In the genomic region with DNA sequence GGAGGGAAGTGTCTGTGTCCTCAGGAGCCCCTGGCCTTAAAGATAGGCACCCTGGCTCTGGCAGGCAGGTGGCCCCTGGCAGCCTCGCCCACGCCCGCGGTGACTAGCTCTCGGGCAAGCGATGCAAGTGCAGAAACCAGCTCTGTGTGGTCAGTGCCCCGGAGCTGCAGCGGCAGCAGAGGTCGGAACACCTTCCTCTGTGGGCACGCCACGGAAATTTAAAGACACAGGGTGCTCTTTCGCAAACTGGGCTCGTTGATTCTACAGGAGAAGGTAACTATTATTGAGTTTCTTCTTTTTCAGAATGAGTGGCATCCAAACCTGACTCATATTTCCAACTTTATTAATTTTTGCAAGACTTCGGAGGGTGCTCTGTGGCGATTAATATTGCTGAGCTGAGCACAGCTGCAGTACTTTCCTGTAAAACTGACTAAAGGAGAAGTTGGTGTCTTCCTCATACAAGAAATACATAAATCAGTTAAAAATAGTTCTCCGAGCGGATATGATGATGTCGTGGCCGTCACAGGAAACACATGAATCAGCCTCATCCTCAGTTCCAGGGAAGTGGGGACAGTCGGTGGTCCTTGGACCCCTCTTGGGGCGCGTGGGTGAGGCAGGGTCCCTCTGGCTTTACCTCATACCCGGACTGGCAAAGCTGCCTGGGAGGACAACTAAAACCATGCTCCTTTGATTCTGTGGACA, we compare ENCODE assay signal across 8 cellular contexts.
DNase-seq lines count a peak whose midpoint lies in the region; ATAC-seq lines count a peak whose summit lies in the region.

No MANE protein-coding gene starts in this region.

- DNase-seq in activated effector memory CD4-positive, alpha-beta T cell treated with anti-CD3 and anti-CD28 coated beads, Interleukin-2, amount 50 U/mL, for 16 hours = peak; percentile 81
- DNase-seq in activated effector memory CD4-positive, alpha-beta T cell treated with Interleukin-2 at 50 U/mL for 16 hours = no peak
- DNase-seq in activated T-helper 9 cell treated with anti-CD3 and anti-CD28 coated beads, Interleukin-2, amount 50 U/mL, for 16 hours (ENCODE audit: low read depth) = peak; percentile 26
- DNase-seq in medulla oblongata (ENCODE audit: extremely low spot score) (peak; percentile 21), cerebellar nuclear complex (lab: John Stamatoyannopoulos, UW) (no peak), NCI-H2107 (lab: John Stamatoyannopoulos, UW) (no peak)
- DNase-seq in stimulated activated naive CD4-positive, alpha-beta T cell treated with Interleukin-2 at 50 U/mL for 16 hours (lab: John Stamatoyannopoulos, UW) = peak; percentile 53

- no peak for ATAC-seq in HG03565 (IDR thresholded peaks at IDR 0.05; ENCODE audit: unreplicated experiment)

Comparison
In these comparisons a context has a peak if more than half of its experiments do, and no peak if none do; other contexts are left out.
1. DNase-seq: peak in activated effector memory CD4-positive, alpha-beta T cell treated with anti-CD3 and anti-CD28 coated beads, Interleukin-2, amount 50 U/mL, for 16 hours (single experiment), activated T-helper 9 cell treated with anti-CD3 and anti-CD28 coated beads, Interleukin-2, amount 50 U/mL, for 16 hours (single experiment), medulla oblongata (single experiment) and stimulated activated naive CD4-positive, alpha-beta T cell treated with Interleukin-2 at 50 U/mL for 16 hours (single experiment); none in activated effector memory CD4-positive, alpha-beta T cell treated with Interleukin-2 at 50 U/mL for 16 hours (single experiment), cerebellar nuclear complex (0 of 2) and NCI-H2107 (single experiment).